In the genomic region with DNA sequence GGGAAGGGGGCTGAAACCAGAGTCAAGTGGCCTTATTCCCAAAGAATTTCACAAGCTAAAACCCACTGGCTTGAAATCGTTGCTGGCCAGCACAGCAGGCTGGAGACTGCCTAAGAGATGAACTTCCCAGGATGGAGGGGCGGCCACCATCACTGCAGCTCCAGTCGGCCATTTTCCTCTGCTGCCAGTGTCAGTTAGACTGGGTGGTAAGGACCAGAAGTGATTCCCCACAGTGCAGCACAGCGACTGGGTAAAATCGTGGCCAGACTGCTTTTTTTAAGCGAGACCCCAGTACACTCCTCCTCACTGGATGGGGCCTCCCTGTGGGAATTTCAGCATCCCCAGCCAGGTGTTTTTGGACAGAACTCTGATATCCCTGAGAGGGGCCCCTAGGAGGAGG, we compare ENCODE assay signal across 3 cellular contexts.
"Had no signal": no experiment of that assay in that cellular context is flagged by ENCODE, and none has a peak within 500 bp of the region (broad histone marks: within the 10 kb centered on the region; RNA-seq: fewer than 3 reads in every experiment).

No MANE protein-coding gene starts in this region.

- ATAC-seq: GM12878 had no signal

- H3K4me3 ChIP-seq: GM12878 had no signal

- DNase-seq: GDM1, GF-D8 had no signal
